ENCODE assay signal across 12 cellular contexts in the genomic region with DNA sequence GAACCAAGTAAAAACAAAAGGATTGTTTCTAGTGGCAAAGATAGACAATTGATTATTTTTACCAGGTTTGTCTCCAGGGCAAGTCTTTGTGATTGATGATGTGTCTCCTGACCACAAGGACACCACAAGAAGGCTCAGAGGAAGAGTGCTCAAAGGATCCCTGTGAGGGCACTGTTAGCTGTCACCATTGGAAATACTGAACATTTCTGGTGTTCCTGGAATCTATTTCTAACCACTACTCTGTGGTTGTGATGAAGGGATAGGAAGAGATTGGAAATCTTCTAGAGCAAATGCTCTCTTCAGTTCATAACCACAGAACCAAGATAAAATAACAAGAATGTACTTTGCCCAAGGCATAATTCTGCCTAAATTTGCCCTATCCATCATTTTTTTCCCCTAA. TPM values are rescaled to one million over a fixed set of nuclear protein-coding genes. Genes with fewer than 3 reads are reported as not detected.
DNase-seq lines count a peak whose midpoint lies in the region; ATAC-seq and TF ChIP-seq lines count a peak whose summit lies in the region.
"Had no signal": no experiment of that assay in that cellular context is flagged by ENCODE, and none has a peak within 500 bp of the region (broad histone marks: within the 10 kb centered on the region; RNA-seq: fewer than 3 reads in every experiment).

No MANE protein-coding gene starts in this region.

- no peaks in the 10 kb centered on the region for H3K9me3 Mint-ChIP-seq in activated T-helper 1 cell treated with anti-CD3 and anti-CD28 coated beads, Interleukin-12 subunit alpha, Interleukin-12 subunit beta, Interleukin-2, Interleukin-4 antibody, amounts not matched to agents 30 ng/mL and 10 ng/mL and 1 ng/mL, durations not matched to agents 14 hours and 24 hours and 36 hours

- H3K36me3 ChIP-seq in HUES64 (ENCODE audit: insufficient read depth, low read length), result no peaks in the 10 kb centered on the region
- H3K36me3 ChIP-seq: ovary had no signal

- peak overlapping the region; percentile 80 for H3K27ac ChIP-seq in HUES64 (ENCODE audit: low read depth, low read length)
- H3K27ac ChIP-seq: ovary had no signal

- peaks cover 4% of the 10 kb centered on the region for H3K27me3 Mint-ChIP-seq in activated T-helper 1 cell treated with anti-CD3 and anti-CD28 coated beads, Interleukin-12 subunit alpha, Interleukin-12 subunit beta, Interleukin-2, Interleukin-4 antibody, amounts not matched to agents 30 ng/mL and 10 ng/mL and 1 ng/mL, durations not matched to agents 14 hours and 24 hours and 36 hours (ENCODE audit: insufficient read depth)

- no peak for TF ChIP-seq CTCF in astrocyte of the cerebellum (IDR thresholded peaks at IDR 0.05; ENCODE audit: low read depth, low read length, missing control alignments)

- no peak overlapping the region for H3K27ac Mint-ChIP-seq in activated T-helper 1 cell treated with anti-CD3 and anti-CD28 coated beads, Interleukin-12 subunit alpha, Interleukin-12 subunit beta, Interleukin-2, Interleukin-4 antibody, amounts not matched to agents 30 ng/mL and 10 ng/mL and 1 ng/mL, durations not matched to agents 14 hours and 24 hours and 36 hours

- H3K27me3 ChIP-seq in HUES64 (ENCODE audit: insufficient read depth, low read length), result peaks cover 72% of the 10 kb centered on the region
- H3K27me3 ChIP-seq: ovary had no signal

- H3K9ac ChIP-seq in HUES64 (ENCODE audit: low read depth, low read length), result no peak overlapping the region
- H3K9ac ChIP-seq: SK-N-SH had no signal

- DNase-seq in EH (ENCODE audit: low read depth) (peak; percentile 71), astrocyte of the cerebellum (ENCODE audit: low read depth) (peak; percentile 80), myocyte (ENCODE audit: low read depth) (peak; percentile 84), left colon (no peak)
- no peak for DNase-seq in activated T-helper 1 cell treated with anti-CD3 and anti-CD28 coated beads, Interleukin-12 subunit alpha, Interleukin-12 subunit beta, Interleukin-2, Interleukin-4 antibody, amounts not matched to agents 30 ng/mL and 10 ng/mL and 1 ng/mL, durations not matched to agents 14 hours and 24 hours and 36 hours (ENCODE audit: low spot score)
- DNase-seq: left cardiac atrium; ovary; SK-N-SH; stimulated activated CD4-positive, alpha-beta T cell treated with anti-CD3 and anti-CD28 coated beads, Interleukin-2, amount 100 ng/mL, for 48 hours had no signal

- no peaks in the 10 kb centered on the region for H3K36me3 Mint-ChIP-seq in activated T-helper 1 cell treated with anti-CD3 and anti-CD28 coated beads, Interleukin-12 subunit alpha, Interleukin-12 subunit beta, Interleukin-2, Interleukin-4 antibody, amounts not matched to agents 30 ng/mL and 10 ng/mL and 1 ng/mL, durations not matched to agents 14 hours and 24 hours and 36 hours (ENCODE audit: low read depth)

- intact Hi-C loops in activated T-helper 1 cell treated with anti-CD3 and anti-CD28 coated beads, Interleukin-12 subunit alpha, Interleukin-12 subunit beta, Interleukin-2, Interleukin-4 antibody, amounts not matched to agents 30 ng/mL and 10 ng/mL and 1 ng/mL, durations not matched to agents 14 hours and 24 hours and 36 hours (cut with micrococcal nuclease), result loop anchor here (1.0 to 5.0 kb wide), 2 partner anchors 11 to 35 kb away; no protein-coding TSS in a partner anchor
- intact Hi-C loops in left colon (cut with DNase I, micrococcal nuclease), result no loop called here

- H3K9me3 ChIP-seq in HUES64 (ENCODE audit: insufficient read depth, low read depth, low read length), result no peaks in the 10 kb centered on the region
- H3K9me3 ChIP-seq: ovary, SK-N-SH had no signal

- H3K4me3 ChIP-seq in HUES64 (ENCODE audit: low read length), result no peak overlapping the region
- H3K4me3 ChIP-seq in astrocyte of the cerebellum (ENCODE audit: low read depth, low read length), result no peak overlapping the region
- H3K4me3 ChIP-seq: ovary had no signal

- in situ Hi-C loops in astrocyte of the cerebellum (cut with HindIII; ENCODE audit: low sequenced_read_pairs), result no loop called here

- ATAC-seq in GM18519 (IDR thresholded peaks at IDR 0.05; ENCODE audit: low FRiP score, unreplicated experiment) (no peak), GM18909 (IDR thresholded peaks at IDR 0.05; ENCODE audit: poor library complexity, unreplicated experiment) (no peak), left colon (no peak)
- ATAC-seq: left cardiac atrium had no signal

- no peak overlapping the region for H3K4me3 Mint-ChIP-seq in activated T-helper 1 cell treated with anti-CD3 and anti-CD28 coated beads, Interleukin-12 subunit alpha, Interleukin-12 subunit beta, Interleukin-2, Interleukin-4 antibody, amounts not matched to agents 30 ng/mL and 10 ng/mL and 1 ng/mL, durations not matched to agents 14 hours and 24 hours and 36 hours

- H3K4me1 Mint-ChIP-seq in activated T-helper 1 cell treated with anti-CD3 and anti-CD28 coated beads, Interleukin-12 subunit alpha, Interleukin-12 subunit beta, Interleukin-2, Interleukin-4 antibody, amounts not matched to agents 30 ng/mL and 10 ng/mL and 1 ng/mL, durations not matched to agents 14 hours and 24 hours and 36 hours (ENCODE audit: low read depth), result peaks cover 14% of the 10 kb centered on the region

- H3K4me1 ChIP-seq in HUES64 (ENCODE audit: insufficient read depth, low read length), result peaks cover 58% of the 10 kb centered on the region

RNA-seq across cellular contexts. Expression of gene RNF43, which starts 15.3 kb away (rescaled TPM):
- polyA plus RNA-seq in HUES64 (2013, experiment 1 of 2), result 2.8 TPM
- polyA plus RNA-seq in HUES64 (2013, experiment 2 of 2), result 2.9 TPM
- not detected in 2 replicates for total RNA-seq in myocyte
- polyA plus RNA-seq in myocyte (2012), result not detected
- 0.47 and 0.86 TPM in 2 replicates for total RNA-seq in activated T-helper 1 cell treated with anti-CD3 and anti-CD28 coated beads, Interleukin-12 subunit alpha, Interleukin-12 subunit beta, Interleukin-2, Interleukin-4 antibody, amounts not matched to agents 30 ng/mL and 10 ng/mL and 1 ng/mL, durations not matched to agents 14 hours and 24 hours and 36 hours
- 10 to 100 TPM; 37.3 to 50.5 TPM for total RNA-seq in left colon
- polyA plus RNA-seq: SK-N-SH had no signal

RNA-seq across cellular contexts. Expression of gene SUPT4H1, which starts 50.0 kb away (rescaled TPM):
- polyA plus RNA-seq in HUES64 (2013, experiment 1 of 2), result 73.2 TPM
- 79.8 TPM for polyA plus RNA-seq in HUES64 (2013, experiment 2 of 2)
- total RNA-seq in myocyte, result 36.1 and 49.1 TPM in 2 replicates
- 151 TPM for polyA plus RNA-seq in myocyte (2012)
- total RNA-seq in activated T-helper 1 cell treated with anti-CD3 and anti-CD28 coated beads, Interleukin-12 subunit alpha, Interleukin-12 subunit beta, Interleukin-2, Interleukin-4 antibody, amounts not matched to agents 30 ng/mL and 10 ng/mL and 1 ng/mL, durations not matched to agents 14 hours and 24 hours and 36 hours, result 138 and 142 TPM in 2 replicates
- total RNA-seq in left colon, result 10 to 100 TPM; 58.1 to 63.0 TPM

Comparison
In these comparisons a context has a peak if more than half of its experiments do, and no peak if none do; other contexts are left out.
1. DNase-seq: peak in EH (single experiment), astrocyte of the cerebellum (single experiment) and myocyte (single experiment); none in activated T-helper 1 cell treated with anti-CD3 and anti-CD28 coated beads, Interleukin-12 subunit alpha, Interleukin-12 subunit beta, Interleukin-2, Interleukin-4 antibody, amounts not matched to agents 30 ng/mL and 10 ng/mL and 1 ng/mL, durations not matched to agents 14 hours and 24 hours and 36 hours (single experiment) and left colon (0 of 2).
2. RNA of gene RNF43, which starts 15.3 kb away (total RNA-seq): 37.3 to 50.5 TPM in left colon; 0.47 to 0.86 TPM in activated T-helper 1 cell treated with anti-CD3 and anti-CD28 coated beads, Interleukin-12 subunit alpha, Interleukin-12 subunit beta, Interleukin-2, Interleukin-4 antibody, amounts not matched to agents 30 ng/mL and 10 ng/mL and 1 ng/mL, durations not matched to agents 14 hours and 24 hours and 36 hours and not detected in myocyte; every median in the first group is over 10 times any median in the second.